17 cellular contexts compared by ENCODE assay signal in the genomic region with DNA sequence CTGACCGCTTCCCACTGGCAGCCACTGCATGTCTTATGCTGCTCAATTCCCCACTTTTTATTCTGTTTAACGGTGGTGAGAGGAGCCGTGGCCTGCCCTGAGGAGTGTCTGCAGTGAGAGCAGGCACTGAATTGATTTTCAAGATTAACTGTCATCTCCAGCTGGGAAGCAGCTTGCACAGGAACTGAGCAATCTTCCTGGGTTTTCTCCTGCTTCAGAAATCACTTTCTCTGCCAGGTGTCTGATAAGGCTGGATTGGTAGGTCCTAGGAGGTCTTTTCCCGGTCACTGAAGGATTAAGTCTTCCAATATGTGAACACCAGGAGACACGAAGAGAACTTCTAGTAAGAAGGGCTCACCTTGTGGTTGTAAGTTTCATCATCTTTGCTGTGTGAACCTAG.
DNase-seq lines count a peak whose midpoint lies in the region; ATAC-seq and TF ChIP-seq lines count a peak whose summit lies in the region.
"Had no signal": no experiment of that assay in that cellular context is flagged by ENCODE, and none has a peak within 500 bp of the region (broad histone marks: within the 10 kb centered on the region; RNA-seq: fewer than 3 reads in every experiment).

No MANE protein-coding gene starts in this region.

- no peaks in the 10 kb centered on the region for H3K4me1 ChIP-seq in A673 (ENCODE audit: insufficient read depth, low read length, poor library complexity, severe bottlenecking)
- H3K4me1 ChIP-seq in mesendoderm (ENCODE audit: control insufficient read depth, low read depth, low read length): no peaks in the 10 kb centered on the region
- H3K4me1 ChIP-seq: A549 had no signal

- H4K5ac ChIP-seq in mesendoderm (ENCODE audit: low read length): no peak overlapping the region

- H3K4me2 ChIP-seq in mesendoderm (ENCODE audit: low read length): no peak overlapping the region
- H3K4me2 ChIP-seq: A549 had no signal

- H4K8ac ChIP-seq in mesendoderm (ENCODE audit: low read depth, low read length): no peak overlapping the region

- H3K27me3 ChIP-seq in A673 (replicated peaks; ENCODE audit: insufficient read depth, low read depth, low read length, poor library complexity) (no peaks in the 10 kb centered on the region), mesendoderm (ENCODE audit: insufficient read depth, low read length, poor library complexity) (no peaks in the 10 kb centered on the region)

- no peak overlapping the region for H2BK5ac ChIP-seq in mesendoderm (ENCODE audit: low read length)

- no peak overlapping the region for H3K4ac ChIP-seq in mesendoderm (ENCODE audit: low read depth, low read length)

- CTCF ChIA-PET in A673 (lab: Charles Lee): no interaction called here

- no peak for ATAC-seq in left cardiac atrium
- ATAC-seq: A549 had no signal

- no peaks in the 10 kb centered on the region for H3K9me3 ChIP-seq in A673 (ENCODE audit: low read depth, low read length, poor library complexity, severe bottlenecking)
- H3K9me3 ChIP-seq: A549 had no signal

- H2BK15ac ChIP-seq in mesendoderm (replicated peaks; ENCODE audit: low read depth): no peak overlapping the region

- H3K27ac ChIP-seq in A673 (ENCODE audit: low read depth, low read length, poor library complexity, severe bottlenecking): no peak overlapping the region
- no peak overlapping the region for H3K27ac ChIP-seq in mesendoderm (ENCODE audit: low read depth, low read length)
- H3K27ac ChIP-seq: A549, GM23248 had no signal

- no peak overlapping the region for H3K56ac ChIP-seq in mesendoderm (ENCODE audit: low read length)

- H3K36me3 ChIP-seq in A673 (ENCODE audit: insufficient read depth, low read length, poor library complexity, severe bottlenecking) (no peaks in the 10 kb centered on the region), mesendoderm (ENCODE audit: control insufficient read depth, insufficient read depth, low read length) (no peaks in the 10 kb centered on the region)

- H3K23ac ChIP-seq in mesendoderm (ENCODE audit: low read length): no peak overlapping the region

- H2AK5ac ChIP-seq in mesendoderm (ENCODE audit: low read length): no peak overlapping the region

- WGBS in mesendoderm (ENCODE audit: extremely low coverage, insufficient coverage, low lambda C conversion rate): no CpG with 5 or more reads among the region's 5 CpGs

- no peak for TF ChIP-seq CTCF in A673 (conservative IDR thresholded peaks at IDR 0.05; ENCODE audit: low read depth, low read length)

- POLR2A ChIA-PET in A673 (lab: Charles Lee; ENCODE audit: low non-redundant PET): no interaction called here

- DNase-seq in A673 (ENCODE audit: low spot score) (peak; percentile 2), NCI-H82 (lab: John Stamatoyannopoulos, UW) (peak; percentile 79), mesendoderm (peak; percentile 80), SW480 (ENCODE audit: low spot score) (no peak), NCI-H2029 treated with DMSO at 0.1 percent for 48 hours (lab: John Stamatoyannopoulos, UW) (no peak), left cardiac atrium (no peak)
- DNase-seq: 8988T; C1 segment of cervical spinal cord; Calu3; CD4-positive, alpha-beta memory T cell; COR-L47; DMS153; DND-41; GM23248; H7; HCEC 1CT had no signal

- no peak overlapping the region for H3K18ac ChIP-seq in mesendoderm (ENCODE audit: low read length)

- no peaks in the 10 kb centered on the region for H3K79me1 ChIP-seq in mesendoderm (ENCODE audit: low read length)

- BruUV-seq in A673 (replicated peaks; lab: Mats Ljungman, UMichigan): no TSS peak

- intact Hi-C loops in A673 (cut with micrococcal nuclease; ENCODE audit: unreplicated experiment) (no loop called here), left cardiac atrium (cut with DNase I) (no loop called here)

- H3K9ac ChIP-seq in mesendoderm (ENCODE audit: low read length): no peak overlapping the region
- H3K9ac ChIP-seq: GM23248 had no signal

- H3K79me2 ChIP-seq in mesendoderm (ENCODE audit: control insufficient read depth, insufficient read depth, low read length): no peaks in the 10 kb centered on the region

- H3K4me3 ChIP-seq in A673 (ENCODE audit: low read depth, low read length, poor library complexity, severe bottlenecking): no peak overlapping the region
- H3K4me3 ChIP-seq in mesendoderm (ENCODE audit: low read length): no peak overlapping the region
- H3K4me3 ChIP-seq: A549, GM23248 had no signal

- no peak overlapping the region for H2BK120ac ChIP-seq in mesendoderm (ENCODE audit: low read depth, low read length)

Comparison
In these comparisons a context has a peak if more than half of its experiments do, and no peak if none do; other contexts are left out.
1. DNase-seq: peak in A673 (single experiment), NCI-H82 (single experiment) and mesendoderm (single experiment); none in SW480 (single experiment), NCI-H2029 treated with DMSO at 0.1 percent for 48 hours (single experiment) and left cardiac atrium (single experiment).